11 cellular contexts compared by ENCODE assay signal in the genomic region with DNA sequence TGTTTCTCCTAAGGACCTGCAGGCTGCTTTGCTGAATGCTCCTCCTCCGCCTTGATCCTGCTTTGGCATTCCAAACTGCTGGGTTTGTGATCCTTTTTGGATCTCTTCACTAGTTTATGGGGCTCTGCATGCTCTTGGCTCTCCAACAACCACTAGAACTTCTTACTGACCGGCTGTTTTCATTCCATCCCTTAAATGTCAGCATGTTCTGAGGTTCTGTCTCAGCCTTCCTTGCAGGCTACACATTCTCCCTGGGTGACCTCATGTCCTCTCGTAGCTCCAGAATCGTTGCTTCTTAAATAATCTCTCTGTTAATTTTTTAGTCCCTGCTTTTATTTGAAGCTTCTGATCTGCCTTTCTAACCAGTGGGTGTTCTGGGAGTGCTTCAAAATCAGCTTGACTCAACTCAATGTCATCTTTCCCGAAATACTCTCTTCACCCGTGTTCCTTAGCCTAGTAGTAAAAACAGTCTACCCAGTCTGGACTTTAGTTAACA.
A peak's percentile ranks its signal among the peaks of the same experiment; 100 is the strongest.
DNase-seq lines count a peak whose midpoint lies in the region; ATAC-seq and TF ChIP-seq lines count a peak whose summit lies in the region.
"Had no signal": no experiment of that assay in that cellular context is flagged by ENCODE, and none has a peak within 500 bp of the region (broad histone marks: within the 10 kb centered on the region; RNA-seq: fewer than 3 reads in every experiment).

No MANE protein-coding gene starts in this region.

- no peak overlapping the region for H3K4me3 ChIP-seq in body of pancreas
- no peak overlapping the region for H3K4me3 ChIP-seq in A673 (ENCODE audit: low read depth, low read length, poor library complexity, severe bottlenecking)
- H3K4me3 ChIP-seq: SK-N-MC had no signal

- H3K27me3 ChIP-seq in body of pancreas (no peaks in the 10 kb centered on the region), A673 (replicated peaks; ENCODE audit: insufficient read depth, low read depth, low read length, poor library complexity) (peaks cover 48% of the 10 kb centered on the region)

- H3K36me3 ChIP-seq in body of pancreas (replicated peaks in 1 of 2; ENCODE audit: insufficient read depth in 1 of 2, low read depth in 2 of 2) (no peaks in the 10 kb centered on the region), A673 (ENCODE audit: insufficient read depth, low read length, poor library complexity, severe bottlenecking) (no peaks in the 10 kb centered on the region)

- H3K9me3 ChIP-seq in body of pancreas (no peaks in the 10 kb centered on the region), A673 (ENCODE audit: low read depth, low read length, poor library complexity, severe bottlenecking) (no peaks in the 10 kb centered on the region)

- DNase-seq in G401 (ENCODE audit: low spot score) (peak; percentile 25), body of pancreas (peak in 1 of 4 donors; percentile 31), iris pigment epithelial cell (ENCODE audit: low read depth) (peak; percentile 79), smooth muscle cell of the brain vasculature (ENCODE audit: low read depth, low spot score) (peak; percentile 29), A673 (ENCODE audit: low spot score) (no peak)
- DNase-seq in stimulated activated CD8-positive, alpha-beta memory T cell treated with anti-CD3 and anti-CD28 coated beads, Interleukin-4, amount 100 ng/mL, for 48 hours, result no peak
- no peak for DNase-seq in activated effector memory CD4-positive, alpha-beta T cell treated with Interleukin-2 at 50 U/mL for 16 hours
- DNase-seq: activated CD8-positive, alpha-beta T cell treated with anti-CD3 and anti-CD28 coated beads, Interleukin-2, amount 10 ng/mL, durations not matched to agents 7 days and 5 days; KG1 had no signal

- TF ChIP-seq POLR2A in body of pancreas (IDR thresholded peaks at IDR 0.05), result no peak

- in situ Hi-C loops in G401 (cut with HindIII; ENCODE audit: low sequenced_read_pairs), result no loop called here

- no peak for TF ChIP-seq CTCF in body of pancreas (IDR thresholded peaks at IDR 0.05)
- no peak for TF ChIP-seq CTCF in A673 (conservative IDR thresholded peaks at IDR 0.05; ENCODE audit: low read depth, low read length)

- intact Hi-C loops in body of pancreas (cut with DNase I), result no loop called here
- intact Hi-C loops in A673 (cut with micrococcal nuclease; ENCODE audit: unreplicated experiment), result no loop called here

- POLR2A ChIA-PET in A673 (lab: Charles Lee; ENCODE audit: low non-redundant PET), result no interaction called here

- ATAC-seq in body of pancreas (peak; percentile 70), HG03108 (IDR thresholded peaks at IDR 0.05; ENCODE audit: unreplicated experiment) (no peak)
- ATAC-seq: activated CD8-positive, alpha-beta T cell treated with anti-CD3 and anti-CD28 coated beads, Interleukin-2, amount 10 ng/mL, durations not matched to agents 7 days and 5 days had no signal

- CTCF ChIA-PET in A673 (lab: Charles Lee), result no interaction called here

- no peaks in the 10 kb centered on the region for H3K4me1 ChIP-seq in body of pancreas
- no peaks in the 10 kb centered on the region for H3K4me1 ChIP-seq in A673 (ENCODE audit: insufficient read depth, low read length, poor library complexity, severe bottlenecking)

- H3K27ac ChIP-seq in body of pancreas (peak overlapping the region in 1 of 4 donors; percentile 1), A673 (ENCODE audit: low read depth, low read length, poor library complexity, severe bottlenecking) (no peak overlapping the region)
- H3K27ac ChIP-seq: SK-N-MC had no signal

- WGBS in body of pancreas, 2 donors, result 50 to 53% methylated on average over 6 of the region's 6 CpGs

- no TSS peak for BruUV-seq in A673 (replicated peaks; lab: Mats Ljungman, UMichigan)

Comparison
In these comparisons a context has a peak if more than half of its experiments do, and no peak if none do; other contexts are left out.
1. DNase-seq: peak in G401 (single experiment), iris pigment epithelial cell (single experiment) and smooth muscle cell of the brain vasculature (single experiment); none in A673 (single experiment), stimulated activated CD8-positive, alpha-beta memory T cell treated with anti-CD3 and anti-CD28 coated beads, Interleukin-4, amount 100 ng/mL, for 48 hours (single experiment) and activated effector memory CD4-positive, alpha-beta T cell treated with Interleukin-2 at 50 U/mL for 16 hours (single experiment).